ENCODE assay signal across 9 cellular contexts in genomic region chr11:7436657-7437056, GRCh38. TPM values are rescaled to one million over a fixed set of nuclear protein-coding genes. Genes with fewer than 3 reads are reported as not detected.
DNase-seq lines count a peak whose midpoint lies in the region; ATAC-seq and TF ChIP-seq lines count a peak whose summit lies in the region.
"Had no signal": no experiment of that assay in that cellular context is flagged by ENCODE, and none has a peak within 500 bp of the region (broad histone marks: within the 10 kb centered on the region; RNA-seq: fewer than 3 reads in every experiment).

No MANE protein-coding gene starts in this region.

- no peak overlapping the region for H3K27ac ChIP-seq in trophoblast cell (ENCODE audit: low read depth, low read length)

- CTCF ChIA-PET in activated CD8-positive, alpha-beta T cell treated with anti-CD3 and anti-CD28 coated beads, Interleukin-2, amount 10 ng/mL, durations not matched to agents 7 days and 5 days (lab: Charles Lee): interaction anchor here (1.1 to 1.5 kb wide), 4 partner anchors 14 to 259 kb away, joined by 3 to 11 read pairs (median 4); no protein-coding TSS in a partner anchor

- H3K9me3 Mint-ChIP-seq in CD14-positive monocyte: peaks cover 0 to 2% (median 0%) of the 10 kb centered on the region in 7 donors
- peaks cover 8% of the 10 kb centered on the region for H3K9me3 Mint-ChIP-seq in activated CD8-positive, alpha-beta T cell treated with anti-CD3 and anti-CD28 coated beads, Interleukin-2, amount 10 ng/mL, durations not matched to agents 7 days and 5 days (ENCODE audit: insufficient read depth)

- no peak overlapping the region for H2BK120ac ChIP-seq in trophoblast cell (ENCODE audit: insufficient read depth, low read length, poor library complexity)

- no peak overlapping the region for H2AK5ac ChIP-seq in trophoblast cell (ENCODE audit: low read length)

- no peak overlapping the region for H2BK5ac ChIP-seq in trophoblast cell (ENCODE audit: low read depth, low read length, poor library complexity)

- H3K36me3 ChIP-seq in trophoblast cell (ENCODE audit: control insufficient read depth in 1 of 2, insufficient read depth in 2 of 2, low read length in 2 of 2): no peaks in the 10 kb centered on the region

- H3K4me3 ChIP-seq in trophoblast cell (ENCODE audit: low read depth, low read length): no peak overlapping the region

- no peaks in the 10 kb centered on the region for H3K27me3 ChIP-seq in trophoblast cell (ENCODE audit: insufficient read depth, low read length)

- peak; percentile 85 for ATAC-seq in GM19035 (IDR thresholded peaks at IDR 0.05; ENCODE audit: unreplicated experiment)
- peak; percentile 85 for ATAC-seq in HG03378 (IDR thresholded peaks at IDR 0.05; ENCODE audit: unreplicated experiment)
- ATAC-seq in activated CD8-positive, alpha-beta T cell treated with anti-CD3 and anti-CD28 coated beads, Interleukin-2, amount 10 ng/mL, durations not matched to agents 7 days and 5 days: peak; percentile 78

- H3K79me1 ChIP-seq in trophoblast cell (ENCODE audit: low read length): no peaks in the 10 kb centered on the region

- no peak overlapping the region for H2AFZ ChIP-seq in trophoblast cell (ENCODE audit: insufficient read depth, low read length, poor library complexity)

- intact Hi-C loops in CD14-positive monocyte (cut with micrococcal nuclease): no loop called here

- H3K9me3 ChIP-seq in trophoblast cell (ENCODE audit: insufficient read depth, low read depth, low read length): peaks cover under 1% of the 10 kb centered on the region

- POLR2A ChIA-PET in activated CD8-positive, alpha-beta T cell treated with anti-CD3 and anti-CD28 coated beads, Interleukin-2, amount 10 ng/mL, durations not matched to agents 7 days and 5 days (lab: Charles Lee): no interaction called here

- peaks cover 51% of the 10 kb centered on the region for H3K4me1 Mint-ChIP-seq in CD14-positive monocyte
- H3K4me1 Mint-ChIP-seq in activated CD8-positive, alpha-beta T cell treated with anti-CD3 and anti-CD28 coated beads, Interleukin-2, amount 10 ng/mL, durations not matched to agents 7 days and 5 days (ENCODE audit: low read depth): peaks cover 23% of the 10 kb centered on the region

- H3K27ac Mint-ChIP-seq in CD14-positive monocyte: peak overlapping the region; percentile 2 to 86 (median 59)
- H3K27ac Mint-ChIP-seq in activated CD8-positive, alpha-beta T cell treated with anti-CD3 and anti-CD28 coated beads, Interleukin-2, amount 10 ng/mL, durations not matched to agents 7 days and 5 days: peak overlapping the region; percentile 84

- no peak overlapping the region for H3K4me2 ChIP-seq in trophoblast cell (ENCODE audit: low read length)

- peak overlapping the region in 1 of 2 donors; percentile 63 for H3K4me3 Mint-ChIP-seq in CD14-positive monocyte
- peak overlapping the region; percentile 7 for H3K4me3 Mint-ChIP-seq in activated CD8-positive, alpha-beta T cell treated with anti-CD3 and anti-CD28 coated beads, Interleukin-2, amount 10 ng/mL, durations not matched to agents 7 days and 5 days

- H3K79me2 ChIP-seq in trophoblast cell (ENCODE audit: control insufficient read depth, insufficient read depth, low read length, poor library complexity): no peaks in the 10 kb centered on the region

- no peak overlapping the region for H3K9ac ChIP-seq in trophoblast cell (ENCODE audit: low read length)

- no peak overlapping the region for H3K4ac ChIP-seq in trophoblast cell (ENCODE audit: low read depth, low read length)

- WGBS in trophoblast cell (ENCODE audit: extremely low coverage, insufficient coverage, insufficient read length): no CpG with 5 or more reads among the region's 5 CpGs

- no peak overlapping the region for H4K91ac ChIP-seq in trophoblast cell (ENCODE audit: low read depth, low read length)

- H3K36me3 Mint-ChIP-seq in CD14-positive monocyte: peaks cover 0 to 12% of the 10 kb centered on the region in 2 donors
- peaks cover 5% of the 10 kb centered on the region for H3K36me3 Mint-ChIP-seq in activated CD8-positive, alpha-beta T cell treated with anti-CD3 and anti-CD28 coated beads, Interleukin-2, amount 10 ng/mL, durations not matched to agents 7 days and 5 days (ENCODE audit: low read depth)

- no peak overlapping the region for H3K14ac ChIP-seq in trophoblast cell (ENCODE audit: low read length)

- H3K27me3 Mint-ChIP-seq in CD14-positive monocyte (ENCODE audit: low read depth in 3 of 3): peaks cover 4 to 7% (median 7%) of the 10 kb centered on the region in 3 donors
- no peaks in the 10 kb centered on the region for H3K27me3 Mint-ChIP-seq in activated CD8-positive, alpha-beta T cell treated with anti-CD3 and anti-CD28 coated beads, Interleukin-2, amount 10 ng/mL, durations not matched to agents 7 days and 5 days (ENCODE audit: low read depth)

- no peak overlapping the region for H4K8ac ChIP-seq in trophoblast cell (ENCODE audit: low read depth, low read length)

- DNase-seq in CD14-positive monocyte (ENCODE audit: low spot score) (peak; percentile 58), HUDEP-2 (lab: John Stamatoyannopoulos, UW; ENCODE audit: unreplicated experiment in 76 of 76) (no peak), trophoblast cell (no peak), NCI-H1436 treated with DMSO at 0.1 percent for 48 hours (lab: John Stamatoyannopoulos, UW) (no peak)
- peak; percentile 49 for DNase-seq in activated CD8-positive, alpha-beta T cell treated with anti-CD3 and anti-CD28 coated beads, Interleukin-2, amount 10 ng/mL, durations not matched to agents 7 days and 5 days
- DNase-seq in stimulated activated CD4-positive, alpha-beta T cell treated with anti-CD3 and anti-CD28 coated beads, Interleukin-2, amount 100 ng/mL, for 48 hours: no peak
- DNase-seq: activated CD4-positive, alpha-beta T cell treated with anti-CD3 and anti-CD28 coated beads for 4 hours had no signal

- no peak overlapping the region for H3K23ac ChIP-seq in trophoblast cell (ENCODE audit: low read length)

- H4K12ac ChIP-seq in trophoblast cell (ENCODE audit: low read depth, low read length): no peak overlapping the region

- no peak overlapping the region for H3K18ac ChIP-seq in trophoblast cell (ENCODE audit: low read length)

- H3K4me1 ChIP-seq in trophoblast cell (ENCODE audit: control insufficient read depth in 1 of 2, insufficient read depth in 2 of 2, low read length in 2 of 2): no peaks in the 10 kb centered on the region

- no peak overlapping the region for H2BK12ac ChIP-seq in trophoblast cell (ENCODE audit: low read length)

- no peak for TF ChIP-seq CTCF in CD14-positive monocyte (IDR thresholded peaks at IDR 0.05)

RNA-seq across cellular contexts. Expression of gene OLFML1, which starts 48.6 kb away (rescaled TPM):
- under 1 TPM; 0.11 to 0.17 TPM for polyA plus RNA-seq in CD14-positive monocyte
- not detected for total RNA-seq in activated CD8-positive, alpha-beta T cell treated with anti-CD3 and anti-CD28 coated beads, Interleukin-2, amount 10 ng/mL, durations not matched to agents 7 days and 5 days
- 2.4 TPM in 2 replicates for polyA plus RNA-seq in trophoblast cell (2013)

Comparison
In these comparisons a context has a peak if more than half of its experiments do, and no peak if none do; other contexts are left out.
1. DNase-seq: peak in CD14-positive monocyte (single experiment) and activated CD8-positive, alpha-beta T cell treated with anti-CD3 and anti-CD28 coated beads, Interleukin-2, amount 10 ng/mL, durations not matched to agents 7 days and 5 days (single experiment); none in HUDEP-2 (0 of 76), trophoblast cell (0 of 2), NCI-H1436 treated with DMSO at 0.1 percent for 48 hours (single experiment) and stimulated activated CD4-positive, alpha-beta T cell treated with anti-CD3 and anti-CD28 coated beads, Interleukin-2, amount 100 ng/mL, for 48 hours (0 of 2).
2. Peak in every context shown above with its lines, with median percentiles within 50 percentile points of each other: ATAC-seq.